ENCODE assay signal across 8 cellular contexts in the genomic region with DNA sequence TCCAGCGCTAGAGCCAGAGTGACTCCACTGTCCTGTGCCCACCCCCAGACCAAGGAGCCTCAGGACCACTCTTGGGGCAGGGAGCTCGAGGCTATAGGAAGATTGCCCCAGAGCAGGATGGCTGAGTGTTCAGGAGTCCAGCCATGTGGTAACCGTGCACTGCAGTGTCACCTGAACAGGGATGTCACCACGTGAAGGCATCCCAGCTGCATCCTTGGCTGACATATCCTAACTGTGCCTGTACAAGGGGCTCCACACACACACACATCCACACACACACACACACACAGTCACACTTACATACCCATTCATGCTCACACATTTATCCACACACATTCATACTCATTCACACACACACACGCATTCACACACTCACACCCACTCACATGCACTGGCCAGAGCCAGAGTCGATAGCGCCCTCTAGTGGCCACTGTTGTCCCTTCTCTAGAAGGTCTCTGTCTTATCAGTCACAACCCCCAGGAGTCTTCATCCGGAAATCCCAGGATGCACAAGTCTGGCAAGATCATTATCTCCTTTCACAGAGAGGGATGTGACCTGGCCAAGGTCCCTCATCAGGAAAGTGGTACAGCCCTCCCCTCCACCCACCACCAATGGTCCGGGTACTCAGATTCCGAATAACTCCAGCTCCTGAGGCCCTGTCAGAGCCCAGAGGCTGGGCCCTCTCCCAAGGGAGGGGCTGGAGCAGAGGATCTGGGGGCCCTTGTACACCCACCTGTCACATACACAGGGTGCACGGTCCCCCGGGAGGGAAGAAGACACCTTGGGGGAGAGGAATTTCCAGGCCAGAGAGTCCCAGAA. TPM values are rescaled to one million over a fixed set of nuclear protein-coding genes. Genes with fewer than 3 reads are reported as not detected.
DNase-seq lines count a peak whose midpoint lies in the region; ATAC-seq, FAIRE-seq and TF ChIP-seq lines count a peak whose summit lies in the region.

No MANE protein-coding gene starts in this region.

- CTCF ChIA-PET in HEK293T (lab: Yijun Ruan, JAX), result interaction anchor here (0.6 to 1.5 kb wide), 9 partner anchors 12 to 186 kb away, joined by 3 to 4 read pairs (median 3); no protein-coding TSS in a partner anchor

- no peaks in the 10 kb centered on the region for H3K27me3 ChIP-seq in pancreas
- H3K27me3 ChIP-seq in transverse colon, result no peaks in the 10 kb centered on the region

- H3K9me3 ChIP-seq in pancreas (no peaks in the 10 kb centered on the region), transverse colon (no peaks in the 10 kb centered on the region)

- no peak for TF ChIP-seq EP300 in transverse colon (IDR thresholded peaks at IDR 0.05; ENCODE audit: low read depth)

- ATAC-seq in activated T-cell treated with anti-CD3 and anti-CD28 coated beads, Interleukin-2, amount 50 U/mL, for 4 hours, result peak; percentile 84 to 90
- peak in 3 of 4 donors; percentile 50 to 72 (median 58) for ATAC-seq in pancreas
- ATAC-seq in HG03469 (IDR thresholded peaks at IDR 0.05; ENCODE audit: unreplicated experiment), result no peak

- no peak overlapping the region for H3K27ac ChIP-seq in pancreas
- H3K27ac ChIP-seq in transverse colon, result peak overlapping the region in 1 of 4 donors; percentile 39

- peaks cover 3 to 11% (median 4%) of the 10 kb centered on the region in 3 donors for H3K27me3 Mint-ChIP-seq in CD14-positive monocyte (ENCODE audit: low read depth in 3 of 3)
- no peaks in the 10 kb centered on the region for H3K27me3 Mint-ChIP-seq in activated T-cell treated with anti-CD3 and anti-CD28 coated beads, Interleukin-2, amount 50 U/mL, for 4 hours (ENCODE audit: low read depth)

- no peak overlapping the region for H3K4me3 Mint-ChIP-seq in CD14-positive monocyte
- H3K4me3 Mint-ChIP-seq in activated T-cell treated with anti-CD3 and anti-CD28 coated beads, Interleukin-2, amount 50 U/mL, for 4 hours, result no peak overlapping the region

- H3K4me1 ChIP-seq in pancreas (no peaks in the 10 kb centered on the region), transverse colon (no peaks in the 10 kb centered on the region)

- TF ChIP-seq CTCF in CD14-positive monocyte (IDR thresholded peaks at IDR 0.05), result peak; percentile 88
- TF ChIP-seq CTCF in foreskin fibroblast (IDR thresholded peaks at IDR 0.05; ENCODE audit: low read depth, low read length), result peak; percentile 79
- peak; percentile 24 to 52 (median 46) for TF ChIP-seq CTCF in pancreas (IDR thresholded peaks at IDR 0.05)
- TF ChIP-seq CTCF in transverse colon (IDR thresholded peaks at IDR 0.05), result peak; percentile 53 to 74 (median 70)

- no peaks in the 10 kb centered on the region for H3K9me3 Mint-ChIP-seq in CD14-positive monocyte
- H3K9me3 Mint-ChIP-seq in activated T-cell treated with anti-CD3 and anti-CD28 coated beads, Interleukin-2, amount 50 U/mL, for 4 hours, result no peaks in the 10 kb centered on the region

- DNase-seq in CD14-positive monocyte (ENCODE audit: low spot score) (peak; percentile 82), HEK293T (ENCODE audit: extremely low spot score) (peak; percentile 83), OCI-M1 (lab: John Stamatoyannopoulos, UW) (peak; percentile 88), foreskin fibroblast (peak; percentile 30 to 64), pancreas (peak in 3 of 6 donors; percentile 49 to 81 (median 51)), transverse colon (peak; percentile 82)
- DNase-seq in activated T-cell treated with anti-CD3 and anti-CD28 coated beads, Interleukin-2, amount 50 U/mL, for 4 hours, result peak; percentile 73

- no peak for FAIRE-seq in pancreas (lab: Jason Lieb, UNC)

- peak overlapping the region in 6 of 7 donors; percentile 33 to 90 (median 64) for H3K27ac Mint-ChIP-seq in CD14-positive monocyte

- peaks cover 59% of the 10 kb centered on the region for H3K4me1 Mint-ChIP-seq in CD14-positive monocyte
- peaks cover 4% of the 10 kb centered on the region for H3K4me1 Mint-ChIP-seq in activated T-cell treated with anti-CD3 and anti-CD28 coated beads, Interleukin-2, amount 50 U/mL, for 4 hours (ENCODE audit: low read depth)

- TF ChIP-seq POLR2A in transverse colon (IDR thresholded peaks at IDR 0.05), result no peak

- in situ Hi-C loops in transverse colon (cut with MboI; ENCODE audit: low pct_ligation_motif_present in 1 of 4, low pct_unique_long_range_greater_than_20kb in 1 of 4, low sequenced_read_pairs in 3 of 4), result no loop called here

- WGBS in pancreas, 2 donors, result 46 to 57% methylated on average over 12 of the region's 12 CpGs
- WGBS in transverse colon (ENCODE audit: low coverage in 1 of 2), 2 donors, result 15 to 52% methylated on average over 4 to 12 of the region's 12 CpGs

- intact Hi-C loops in CD14-positive monocyte (cut with micrococcal nuclease) (loop anchor here (2.0 kb wide), 2 partner anchors 14 to 20 kb away; no protein-coding TSS in a partner anchor), pancreas (cut with DNase I) (no loop called here), transverse colon (cut with DNase I; ENCODE audit: low total_unique reads) (no loop called here)

- H3K36me3 ChIP-seq in pancreas (no peaks in the 10 kb centered on the region), transverse colon (no peaks in the 10 kb centered on the region)

- H3K4me3 ChIP-seq in foreskin fibroblast (ENCODE audit: low read depth in 1 of 2, low read length in 2 of 2), result no peak overlapping the region
- H3K4me3 ChIP-seq in pancreas, result no peak overlapping the region
- H3K4me3 ChIP-seq in transverse colon, result no peak overlapping the region

- H3K36me3 Mint-ChIP-seq in CD14-positive monocyte, result no peaks in the 10 kb centered on the region
- no peaks in the 10 kb centered on the region for H3K36me3 Mint-ChIP-seq in activated T-cell treated with anti-CD3 and anti-CD28 coated beads, Interleukin-2, amount 50 U/mL, for 4 hours (ENCODE audit: insufficient read depth)

- POLR2A ChIA-PET in HEK293T (lab: Yijun Ruan, JAX), result no interaction called here

TF ChIP-seq in HEK293T, 16 proteins besides CTCF, POLR2A, EP300 and RAD21:
- no peak for TF ChIP-seq ZNF384 (IDR thresholded peaks at IDR 0.05)
- no peak for TF ChIP-seq ARNT (IDR thresholded peaks at IDR 0.05)
- TF ChIP-seq SUZ12 (IDR thresholded peaks at IDR 0.05), result no peak
- no peak for TF ChIP-seq FOXM1 (IDR thresholded peaks at IDR 0.05; ENCODE audit: borderline replicate concordance)

RNA-seq across cellular contexts. Expression of a gene that starts 55.1 kb away (rescaled TPM):
- under 1 TPM in 1 of 2 donors, not detected in 1; 0.38 TPM for polyA plus RNA-seq in CD14-positive monocyte
- under 1 TPM in 1 of 3 donors, not detected in 2; 0.79 TPM for total RNA-seq in activated T-cell treated with anti-CD3 and anti-CD28 coated beads, Interleukin-2, amount 50 U/mL, for 4 hours
- total RNA-seq in pancreas, result 10 to 100 TPM in 1 of 6 donors, 1 to 10 TPM in 1, under 1 TPM in 2, not detected in 2; 0.23 to 26.3 (median 2.3) TPM
- polyA plus RNA-seq in pancreas, result under 1 TPM in 1 of 2 donors, not detected in 1; 0.42 TPM
- 100 to 1,000 TPM in 1 of 4 donors, 10 to 100 TPM in 2, not detected in 1; 14.9 to 104 (median 33.8) TPM for total RNA-seq in transverse colon

Comparison
In these comparisons a context has a peak if more than half of its experiments do, and no peak if none do; other contexts are left out.
1. intact Hi-C loops: an anchor here in CD14-positive monocyte (2.0 kb wide); none called in pancreas and transverse colon.